1 cellular context compared by ENCODE assay signal in genomic region chr6:101613556-101613955, GRCh38.
TF ChIP-seq lines count a peak whose summit lies in the region.

No MANE protein-coding gene starts in this region.

TF ChIP-seq in WTC11, 78 proteins besides CTCF, POLR2A, EP300 and RAD21 (continued from another document):
- TF ChIP-seq ZNF512 (CRISPR knock-in tag; IDR thresholded peaks at IDR 0.05; ENCODE audit: borderline replicate concordance) = no peak
- TF ChIP-seq SMAD3 (CRISPR knock-in tag; IDR thresholded peaks at IDR 0.05; ENCODE audit: borderline replicate concordance) = no peak
- no peak for TF ChIP-seq NR3C1 (CRISPR knock-in tag; conservative IDR thresholded peaks at IDR 0.05; ENCODE audit: low read depth)
- TF ChIP-seq NFATC4 (CRISPR knock-in tag; IDR thresholded peaks at IDR 0.05) = no peak
- TF ChIP-seq ATF6 (CRISPR knock-in tag; IDR thresholded peaks at IDR 0.05) = no peak
